30 cellular contexts compared by ENCODE assay signal in genomic region chrX:123236868-123237267, GRCh38. TPM values are rescaled to one million over a fixed set of nuclear protein-coding genes. Genes with fewer than 3 reads are reported as not detected.
"Had no signal": no experiment of that assay in that cellular context is flagged by ENCODE, and none has a peak within 500 bp of the region (broad histone marks: within the 10 kb centered on the region; RNA-seq: fewer than 3 reads in every experiment).

No MANE protein-coding gene starts in this region.

- H3K4me3 ChIP-seq: body of pancreas, heart left ventricle, lung, mucosa of descending colon, right lobe of liver, skin epidermis, testis had no signal

- H3K27me3 ChIP-seq: body of pancreas, neutrophil, right lobe of liver, testis had no signal

- H3K4me1 Mint-ChIP-seq: activated B cell treated with CpG ODN at 0.5 μM for 24 hours; activated T-helper 17 cell treated with anti-CD3 and anti-CD28 coated beads, Interleukin-2, amount 50 U/mL, for 72 hours; T-helper 17 cell had no signal

- H3K9me3 Mint-ChIP-seq: activated B cell treated with CpG ODN at 0.5 μM for 24 hours; activated CD8-positive, alpha-beta T cell treated with anti-CD3 and anti-CD28 coated beads for 36 hours; activated T-cell treated with anti-CD3 and anti-CD28 coated beads, Interleukin-2, amount 50 U/mL, for 4 hours; activated T-helper 17 cell treated with anti-CD3 and anti-CD28 coated beads, Interleukin-2, amount 50 U/mL, for 72 hours; nephron had no signal

- H3K4me3 Mint-ChIP-seq: activated B cell treated with CpG ODN at 0.5 μM for 24 hours; activated CD8-positive, alpha-beta T cell treated with anti-CD3 and anti-CD28 coated beads for 36 hours; activated T-cell treated with anti-CD3 and anti-CD28 coated beads, Interleukin-2, amount 50 U/mL, for 4 hours; activated T-helper 17 cell treated with anti-CD3 and anti-CD28 coated beads, Interleukin-2, amount 50 U/mL, for 72 hours; nephron; T-helper 17 cell had no signal

- ATAC-seq: activated CD8-positive, alpha-beta T cell treated with anti-CD3 and anti-CD28 coated beads for 36 hours; activated T-cell treated with anti-CD3 and anti-CD28 coated beads, Interleukin-2, amount 50 U/mL, for 4 hours; activated T-helper 17 cell treated with anti-CD3 and anti-CD28 coated beads, Interleukin-2, amount 50 U/mL, for 72 hours; body of pancreas; left lobe of liver; mucosa of descending colon; right lobe of liver; stimulated activated naive CD8-positive, alpha-beta T cell treated with anti-CD3 and anti-CD28 coated beads, Interleukin-15, Interleukin-2, amounts not matched to agents 100 U/mL and 50 U/mL, for 24 hours; T-helper 17 cell had no signal

- H3K27ac Mint-ChIP-seq: activated B cell treated with CpG ODN at 0.5 μM for 24 hours; activated CD8-positive, alpha-beta T cell treated with anti-CD3 and anti-CD28 coated beads for 36 hours; activated T-helper 17 cell treated with anti-CD3 and anti-CD28 coated beads, Interleukin-2, amount 50 U/mL, for 72 hours; nephron; T-helper 17 cell had no signal

- H3K27ac ChIP-seq: body of pancreas, neutrophil, right lobe of liver, skin epidermis, testis had no signal

- H3K27me3 Mint-ChIP-seq: activated B cell treated with CpG ODN at 0.5 μM for 24 hours; activated CD8-positive, alpha-beta T cell treated with anti-CD3 and anti-CD28 coated beads for 36 hours; T-helper 17 cell had no signal

- H3K36me3 ChIP-seq: heart left ventricle, neutrophil, right lobe of liver had no signal

- H3K9me3 ChIP-seq: body of pancreas, heart left ventricle, mucosa of descending colon, neutrophil, right lobe of liver, testis had no signal

- H3K4me1 ChIP-seq: body of pancreas, heart left ventricle, right lobe of liver, testis had no signal

- DNase-seq: activated B cell treated with CpG ODN at 0.5 μM for 24 hours; activated CD4-positive, alpha-beta T cell treated with anti-CD3 and anti-CD28 coated beads, Interleukin-2, amount 50 U/mL, for 1 hour; activated CD8-positive, alpha-beta T cell treated with anti-CD3 and anti-CD28 coated beads for 36 hours; activated gamma-delta T cell treated with Interleukin-2 at 50 U/mL for 16 hours; activated naive CD4-positive, alpha-beta T cell treated with anti-CD3 and anti-CD28 coated beads, Interleukin-2, amount 50 U/mL, for 16 hours; activated T-cell treated with anti-CD3 and anti-CD28 coated beads, Interleukin-2, amount 50 U/mL, for 4 hours; amniotic stem cell; body of pancreas; central memory CD4-positive, alpha-beta T cell; foreskin fibroblast; hypothalamus; kidney glomerular epithelial cell; mucosa of descending colon; right lobe of liver; stimulated activated CD4-positive, alpha-beta T cell treated with anti-CD3 and anti-CD28 coated beads, Interleukin-12 subunit alpha, Interleukin-12 subunit beta, amount 100 ng/mL, for 4 hours; stimulated activated CD4-positive, alpha-beta T cell treated with anti-CD3 and anti-CD28 coated beads, Interleukin-4, amount 100 ng/mL, for 1 hour; stimulated activated naive CD8-positive, alpha-beta T cell treated with anti-CD3 and anti-CD28 coated beads, Interleukin-15, Interleukin-2, amounts not matched to agents 100 U/mL and 50 U/mL, for 24 hours; T-helper 17 cell; T1000; testis had no signal

RNA-seq across cellular contexts. Expression of gene GRIA3, which starts 52.8 kb away (rescaled TPM):
- total RNA-seq: activated B cell treated with CpG ODN at 0.5 μM for 24 hours; activated CD8-positive, alpha-beta T cell treated with anti-CD3 and anti-CD28 coated beads for 36 hours; activated T-cell treated with anti-CD3 and anti-CD28 coated beads, Interleukin-2, amount 50 U/mL, for 4 hours; activated T-helper 17 cell treated with anti-CD3 and anti-CD28 coated beads, Interleukin-2, amount 50 U/mL, for 72 hours; endothelial cell of umbilical vein; myocyte; osteocyte had no signal
- polyA plus RNA-seq: endothelial cell of umbilical vein had no signal
